In genomic region chr4:76144546-76144945, GRCh38 we compare ENCODE assay signal across 25 cellular contexts.
"Had no signal": no experiment of that assay in that cellular context is flagged by ENCODE, and none has a peak within 500 bp of the region (broad histone marks: within the 10 kb centered on the region; RNA-seq: fewer than 3 reads in every experiment).

No MANE protein-coding gene starts in this region.

- H3K9ac ChIP-seq: SK-N-SH had no signal

- H3K9me3 Mint-ChIP-seq: activated CD4-positive, alpha-beta memory T cell treated with anti-CD3 and anti-CD28 coated beads for 36 hours; activated CD4-positive, alpha-beta T cell treated with anti-CD3 and anti-CD28 coated beads, Interleukin-2, amount 10 ng/mL, durations not matched to agents 7 days and 5 days; activated naive CD4-positive, alpha-beta T cell treated with anti-CD3 and anti-CD28 coated beads, Interleukin-2, amount 50 U/mL, for 24 hours had no signal

- H3K9me2 ChIP-seq: SK-N-SH had no signal

- H3K4me3 ChIP-seq: SJCRH30 had no signal

- DNase-seq: activated CD4-positive, alpha-beta memory T cell treated with anti-CD3 and anti-CD28 coated beads for 36 hours; activated CD4-positive, alpha-beta T cell treated with anti-CD3 and anti-CD28 coated beads, Interleukin-2, amount 10 ng/mL, durations not matched to agents 7 days and 5 days; activated CD4-positive, CD25-positive, alpha-beta regulatory T cell; activated effector memory CD4-positive, alpha-beta T cell treated with Interleukin-2 at 50 U/mL for 16 hours; activated naive CD4-positive, alpha-beta T cell; activated T-cell treated with anti-CD3 and anti-CD28 coated beads for 4 hours; amygdala; cerebellar nuclear complex; Kasumi-1; NCI-H1048; NCI-H146; NCI-H187 treated with DMSO at 0.1 percent for 48 hours; NCI-H2081 treated with DMSO at 0.1 percent for 48 hours; NCI-H446 treated with DMSO at 0.1 percent for 48 hours; NCI-H524 treated with DMSO at 0.1 percent for 48 hours; NCI-H774; NK-92 treated with Interleukin-12 subunit alpha and Interleukin-12 subunit beta, amount 100 ng/mL, for 24 hours; OCI-M1; Right ventricle myocardium superior; RPMI8226; SJCRH30; SK-N-SH; T-helper 1 cell had no signal

- H3K9me3 ChIP-seq: SJCRH30, SK-N-SH had no signal

- H3K27me3 Mint-ChIP-seq: activated CD4-positive, alpha-beta memory T cell treated with anti-CD3 and anti-CD28 coated beads for 36 hours; activated CD4-positive, alpha-beta T cell treated with anti-CD3 and anti-CD28 coated beads, Interleukin-2, amount 10 ng/mL, durations not matched to agents 7 days and 5 days; activated naive CD4-positive, alpha-beta T cell treated with anti-CD3 and anti-CD28 coated beads, Interleukin-2, amount 50 U/mL, for 24 hours had no signal

- H3K4me2 ChIP-seq: SK-N-SH had no signal

- H3K4me3 Mint-ChIP-seq: activated CD4-positive, alpha-beta memory T cell treated with anti-CD3 and anti-CD28 coated beads for 36 hours; activated CD4-positive, alpha-beta T cell treated with anti-CD3 and anti-CD28 coated beads, Interleukin-2, amount 10 ng/mL, durations not matched to agents 7 days and 5 days; activated naive CD4-positive, alpha-beta T cell treated with anti-CD3 and anti-CD28 coated beads, Interleukin-2, amount 50 U/mL, for 24 hours had no signal

- H3K27ac Mint-ChIP-seq: activated CD4-positive, alpha-beta memory T cell treated with anti-CD3 and anti-CD28 coated beads for 36 hours; activated CD4-positive, alpha-beta T cell treated with anti-CD3 and anti-CD28 coated beads, Interleukin-2, amount 10 ng/mL, durations not matched to agents 7 days and 5 days; activated naive CD4-positive, alpha-beta T cell treated with anti-CD3 and anti-CD28 coated beads, Interleukin-2, amount 50 U/mL, for 24 hours had no signal

- H3K27me3 ChIP-seq: SJCRH30 had no signal

- ATAC-seq: Panc1 had no signal
